In genomic region chr2:37771600-37772088, GRCh38 we compare ENCODE assay signal across 15 cellular contexts.
DNase-seq lines count a peak whose midpoint lies in the region; ATAC-seq and TF ChIP-seq lines count a peak whose summit lies in the region.
"Had no signal": no experiment of that assay in that cellular context is flagged by ENCODE, and none has a peak within 500 bp of the region (broad histone marks: within the 10 kb centered on the region; RNA-seq: fewer than 3 reads in every experiment).

No MANE protein-coding gene starts in this region.

- ATAC-seq in left colon = peak; percentile 15
- ATAC-seq in HG03039 (IDR thresholded peaks at IDR 0.05; ENCODE audit: unreplicated experiment) = no peak
- ATAC-seq in GM21786 (IDR thresholded peaks at IDR 0.05; ENCODE audit: unreplicated experiment) = no peak
- ATAC-seq: Right ventricle myocardium inferior; stimulated activated effector memory CD8-positive, alpha-beta T cell treated with anti-CD3 and anti-CD28 coated beads, Interleukin-12 subunit alpha, Interleukin-12 subunit beta, amount 100 ng/mL, for 72 hours had no signal

- H3K4me3 ChIP-seq in adipocyte (ENCODE audit: low read length) (peak overlapping the region; percentile 18), smooth muscle cell (no peak overlapping the region)
- H3K4me3 ChIP-seq: lung had no signal

- peaks cover 40% of the 10 kb centered on the region for H3F3A ChIP-seq in smooth muscle cell (ENCODE audit: low read depth)

- H3K79me2 ChIP-seq in smooth muscle cell (ENCODE audit: low read depth) = no peaks in the 10 kb centered on the region

- no peak for TF ChIP-seq CTCF in smooth muscle cell (IDR thresholded peaks at IDR 0.05; ENCODE audit: borderline replicate concordance, insufficient read depth, poor library complexity, severe bottlenecking)

- H3K4me1 ChIP-seq in adipocyte (ENCODE audit: control insufficient read depth, insufficient read depth, low read length) (peaks cover 65% of the 10 kb centered on the region), smooth muscle cell (ENCODE audit: low read depth) (peaks cover 19% of the 10 kb centered on the region)

- H3K9ac ChIP-seq in adipocyte (ENCODE audit: low read length) (peak overlapping the region; percentile 65), smooth muscle cell (ENCODE audit: low read depth) (peak overlapping the region; percentile 8)

- intact Hi-C loops in left colon (cut with DNase I, micrococcal nuclease) = no loop called here

- H3K27ac ChIP-seq in smooth muscle cell (ENCODE audit: low read depth) = peak overlapping the region; percentile 80

- no peaks in the 10 kb centered on the region for H4K20me1 ChIP-seq in smooth muscle cell (ENCODE audit: low read depth)

- H2AFZ ChIP-seq in smooth muscle cell (ENCODE audit: low read depth) = peak overlapping the region; percentile 12

- WGBS in smooth muscle cell (ENCODE audit: low lambda C conversion rate) = 0% methylated on average over 3 of the region's 3 CpGs

- H3K4me2 ChIP-seq in smooth muscle cell = peak overlapping the region; percentile 55

- H3K27me3 ChIP-seq in adipocyte (replicated peaks; ENCODE audit: control insufficient read depth, insufficient read depth, low read length) (no peaks in the 10 kb centered on the region), smooth muscle cell (ENCODE audit: low read depth) (no peaks in the 10 kb centered on the region)

- no peaks in the 10 kb centered on the region for H3K9me3 ChIP-seq in adipocyte (ENCODE audit: control insufficient read depth, low read length)
- no peaks in the 10 kb centered on the region for H3K9me3 ChIP-seq in smooth muscle cell (replicated peaks; ENCODE audit: low read depth)

- DNase-seq in GM04503 (ENCODE audit: low read depth) (peak; percentile 61), adipocyte (ENCODE audit: low read depth) (peak; percentile 58), left colon (peak in 1 of 2 donors; percentile 46), smooth muscle cell (lab: John Stamatoyannopoulos, UW; ENCODE audit: unreplicated experiment) (no peak), NCI-H2227 treated with DMSO at 0.1 percent for 48 hours (lab: John Stamatoyannopoulos, UW) (no peak), SKM-1 treated with dmso at 0.1 percent for 144 hours (lab: John Stamatoyannopoulos, UW; ENCODE audit: unreplicated experiment) (no peak)
- DNase-seq: activated gamma-delta T cell treated with Interleukin-2 at 50 U/mL for 16 hours; CD4-positive, alpha-beta T cell; NCI-H1105 treated with DMSO at 0.1 percent for 48 hours; stimulated activated CD4-positive, alpha-beta T cell treated with anti-CD3 and anti-CD28 coated beads, Interleukin-4, amount 100 ng/mL, for 1 hour had no signal

- H3K36me3 ChIP-seq in adipocyte (ENCODE audit: control insufficient read depth, insufficient read depth, low read length, severe bottlenecking) (no peaks in the 10 kb centered on the region), smooth muscle cell (ENCODE audit: low read depth) (no peaks in the 10 kb centered on the region)

Comparison
In these comparisons a context has a peak if more than half of its experiments do, and no peak if none do; other contexts are left out.
1. DNase-seq: peak in GM04503 (single experiment) and adipocyte (single experiment); none in smooth muscle cell (single experiment), NCI-H2227 treated with DMSO at 0.1 percent for 48 hours (single experiment) and SKM-1 treated with dmso at 0.1 percent for 144 hours (single experiment).